19 cellular contexts compared by ENCODE assay signal in the genomic region with DNA sequence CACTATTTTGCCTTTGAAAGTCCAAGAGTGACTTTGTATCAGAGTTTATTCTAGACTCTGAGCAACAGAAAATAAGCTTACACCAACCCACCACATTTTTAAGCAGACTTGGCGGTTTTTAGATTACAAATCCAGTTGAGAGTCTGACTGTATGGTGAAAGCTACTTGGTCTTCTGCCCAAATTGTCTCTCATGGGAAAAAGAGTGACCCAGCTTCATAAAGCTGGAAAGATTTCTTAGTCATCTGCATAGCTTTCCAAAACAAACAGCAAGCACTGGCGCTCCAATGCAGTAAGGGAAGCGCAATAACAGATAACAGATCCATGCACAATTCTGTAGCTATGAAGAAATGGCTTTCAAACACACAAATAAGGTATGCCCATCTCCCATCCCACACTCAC. TPM values are rescaled to one million over a fixed set of nuclear protein-coding genes. Genes with fewer than 3 reads are reported as not detected.
DNase-seq lines count a peak whose midpoint lies in the region; ATAC-seq, FAIRE-seq and TF ChIP-seq lines count a peak whose summit lies in the region.
"Had no signal": no experiment of that assay in that cellular context is flagged by ENCODE, and none has a peak within 500 bp of the region (broad histone marks: within the 10 kb centered on the region; RNA-seq: fewer than 3 reads in every experiment).

No MANE protein-coding gene starts in this region.

- H3K4me3 Mint-ChIP-seq in nephron, result no peak overlapping the region

- no peak overlapping the region for H3K4me3 ChIP-seq in left lung

- FAIRE-seq in urothelium cell line (lab: Jason Lieb, UNC), result no peak
- FAIRE-seq: TTC549 had no signal

- H3K36me3 Mint-ChIP-seq in nephron (ENCODE audit: low read depth), result no peaks in the 10 kb centered on the region

- no peaks in the 10 kb centered on the region for H3K4me1 ChIP-seq in left lung

- DNase-seq in Daoy (ENCODE audit: low read depth) (peak; percentile 83), T1000 (lab: John Stamatoyannopoulos, UW) (peak; percentile 22), left lung (no peak), Kasumi-1 (lab: John Stamatoyannopoulos, UW) (no peak), urothelium cell line (ENCODE audit: low spot score) (no peak)
- DNase-seq: activated effector memory CD4-positive, alpha-beta T cell treated with anti-CD3 and anti-CD28 coated beads, Interleukin-2, amount 50 U/mL, for 16 hours; caudate nucleus; DMS 273 treated with DMSO at 0.1 percent for 48 hours; HCEC 1CT; KBM-7; midbrain; NCI-H146; NCI-H446 had no signal

- H3K4me1 Mint-ChIP-seq in nephron, result peaks cover 6% of the 10 kb centered on the region

- no peak for TF ChIP-seq CTCF in nephron (IDR thresholded peaks at IDR 0.05; ENCODE audit: unreplicated experiment in 3 of 3)
- TF ChIP-seq CTCF in left lung (IDR thresholded peaks at IDR 0.05), result no peak

- H3K9me3 Mint-ChIP-seq in nephron, result no peaks in the 10 kb centered on the region

- no peaks in the 10 kb centered on the region for H3K9me3 ChIP-seq in left lung

- no peaks in the 10 kb centered on the region for H3K27me3 Mint-ChIP-seq in nephron (ENCODE audit: low read depth)

- no peaks in the 10 kb centered on the region for H3K27me3 ChIP-seq in left lung

- H3K27ac ChIP-seq in left lung, result no peak overlapping the region

- H3K27ac Mint-ChIP-seq in nephron, result peak overlapping the region in 2 of 3 experiments; percentile 54 to 66

- no peaks in the 10 kb centered on the region for H3K36me3 ChIP-seq in left lung

- intact Hi-C loops in left lung (cut with DNase I), result no loop called here

- ATAC-seq in esophagus mucosa (peak; percentile 46), GM19463 (IDR thresholded peaks at IDR 0.05; ENCODE audit: unreplicated experiment) (no peak), left lung (no peak)

RNA-seq across cellular contexts. Expression of a gene that starts 7.1 kb away (rescaled TPM):
- not detected in 2 replicates for total RNA-seq in Daoy (2014; rRNA removed; shearing (Covaris generic))
- 33.7 TPM for total RNA-seq in esophagus mucosa
- not detected for total RNA-seq in left lung
- total RNA-seq: epithelial cell of proximal tubule, osteocyte had no signal

RNA-seq across cellular contexts. Expression of a gene that starts 51.5 kb away (rescaled TPM):
- total RNA-seq in Daoy (2014; rRNA removed; shearing (Covaris generic)), result not detected in 2 replicates
- total RNA-seq in esophagus mucosa, result not detected
- not detected for total RNA-seq in left lung
- total RNA-seq: epithelial cell of proximal tubule, osteocyte had no signal

Comparison
In these comparisons a context has a peak if more than half of its experiments do, and no peak if none do; other contexts are left out.
1. DNase-seq: peak in Daoy (single experiment) and T1000 (single experiment); none in left lung (0 of 2), Kasumi-1 (0 of 2) and urothelium cell line (single experiment).
2. RNA of a gene that starts 7.1 kb away (total RNA-seq): 33.7 TPM in esophagus mucosa (single experiment); not detected in Daoy and not detected in left lung; every median in the first group is over 10 times any median in the second.